ENCODE assay signal across 32 cellular contexts in genomic region chr19:37014456-37014855, GRCh38.
"Had no signal": no experiment of that assay in that cellular context is flagged by ENCODE, and none has a peak within 500 bp of the region (broad histone marks: within the 10 kb centered on the region; RNA-seq: fewer than 3 reads in every experiment).

No MANE protein-coding gene starts in this region.

- DNase-seq: activated effector memory CD4-positive, alpha-beta T cell treated with anti-CD3 and anti-CD28 coated beads, Interleukin-2, amount 50 U/mL, for 16 hours; activated effector memory CD4-positive, alpha-beta T cell treated with Interleukin-2 at 50 U/mL for 16 hours; activated gamma-delta T cell; activated gamma-delta T cell treated with Interleukin-2 at 50 U/mL for 16 hours; activated naive CD4-positive, alpha-beta T cell; activated naive CD4-positive, alpha-beta T cell treated with anti-CD3 and anti-CD28 coated beads for 36 hours; activated naive CD4-positive, alpha-beta T cell treated with anti-CD3 and anti-CD28 coated beads, Interleukin-2, amount 10 ng/mL, durations not matched to agents 7 days and 5 days; activated naive CD4-positive, alpha-beta T cell treated with anti-CD3 and anti-CD28 coated beads, Interleukin-2, amount 50 U/mL, for 16 hours; activated naive CD4-positive, alpha-beta T cell treated with Interleukin-2 at 50 U/mL for 16 hours; activated naive CD8-positive, alpha-beta T cell treated with anti-CD3 and anti-CD28 coated beads for 36 hours; activated naive CD8-positive, alpha-beta T cell treated with anti-CD3 and anti-CD28 coated beads, Interleukin-2, amount 10 ng/mL, durations not matched to agents 7 days and 5 days; activated naive CD8-positive, alpha-beta T cell treated with anti-CD3 and anti-CD28 coated beads, Interleukin-2, amount 50 U/mL, for 24 hours; activated T-cell treated with anti-CD3 and anti-CD28 coated beads, Interleukin-2, amount 50 U/mL, for 1 hour; activated T-cell treated with anti-CD3 and anti-CD28 coated beads, Interleukin-2, amount 50 U/mL, for 24 hours; activated T-cell treated with anti-CD3 and anti-CD28 coated beads, Interleukin-2, amount 50 U/mL, for 4 hours; activated T-cell treated with anti-CD3 and anti-CD28 coated beads, Interleukin-2, amount 50 U/mL, for 48 hours; activated T-cell treated with anti-CD3 and anti-CD28 coated beads, Interleukin-2, amount 50 U/mL, for 72 hours; adrenal gland; amniotic stem cell; amygdala; anterior cingulate cortex; aorta; body of pancreas; brain microvascular endothelial cell; caudate nucleus; central memory CD4-positive, alpha-beta T cell; cerebellar nuclear complex had no signal

- H3K9me3 ChIP-seq: adrenal gland had no signal

- ATAC-seq: activated naive CD4-positive, alpha-beta T cell treated with anti-CD3 and anti-CD28 coated beads, Interleukin-2, amount 50 U/mL, for 72 hours; activated naive CD8-positive, alpha-beta T cell treated with anti-CD3 and anti-CD28 coated beads, Interleukin-2, amount 50 U/mL, for 24 hours; activated T-cell treated with anti-CD3 and anti-CD28 coated beads, Interleukin-2, amount 50 U/mL, for 4 hours; activated T-cell treated with anti-CD3 and anti-CD28 coated beads, Interleukin-2, amount 50 U/mL, for 72 hours; activated T-helper 17 cell treated with anti-CD3 and anti-CD28 coated beads, Interleukin-2, amount 50 U/mL, for 72 hours; body of pancreas had no signal

- H3K4me3 ChIP-seq: adrenal gland, ascending aorta, body of pancreas, breast epithelium, cardiac muscle cell had no signal

- H3K27ac ChIP-seq: adrenal gland, ascending aorta, body of pancreas, brain microvascular endothelial cell, breast epithelium, cardiac muscle cell had no signal

- H3K4me1 ChIP-seq: adrenal gland, ascending aorta, body of pancreas, breast epithelium had no signal

- H3K36me3 ChIP-seq: adrenal gland, ascending aorta, brain microvascular endothelial cell, breast epithelium, cardiac muscle cell had no signal

- H3K27me3 ChIP-seq: adrenal gland, ascending aorta, body of pancreas, brain microvascular endothelial cell, breast epithelium, cardiac muscle cell had no signal
